Comparison of ENCODE assay signal across 18 cellular contexts in the genomic region with DNA sequence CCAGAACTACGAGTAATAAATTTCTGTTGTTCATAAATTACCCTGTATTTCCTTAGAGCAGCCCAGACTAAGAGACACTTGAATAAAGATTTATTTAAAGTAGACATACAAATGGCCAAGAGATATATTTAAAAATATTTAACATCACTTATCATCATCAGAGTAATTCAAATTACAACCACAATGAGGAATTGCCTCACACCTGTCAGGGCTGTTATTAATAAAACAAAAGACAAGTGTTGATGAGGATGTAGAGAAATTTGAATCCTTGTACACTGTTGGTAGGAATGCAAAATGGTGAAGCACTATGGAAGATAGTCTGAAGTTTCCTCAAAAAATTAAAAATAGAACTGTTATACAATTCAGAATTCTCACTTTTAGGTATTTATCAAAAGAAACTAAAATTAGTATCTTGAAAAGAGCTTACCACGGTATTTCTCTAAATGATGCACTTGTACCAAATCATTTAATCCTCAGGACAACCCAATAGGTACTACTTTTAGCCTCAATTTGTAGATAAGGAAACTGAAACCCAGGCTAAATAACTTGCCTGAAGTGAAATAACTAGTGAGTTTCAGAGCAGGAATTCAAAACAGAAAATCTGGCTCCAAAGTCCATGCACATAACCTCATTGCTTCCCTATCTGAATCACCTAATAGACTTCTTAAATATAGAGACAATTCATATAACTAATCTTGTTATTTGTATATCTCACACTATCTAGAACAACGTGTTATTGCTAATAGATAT.
A peak's percentile ranks its signal among the peaks of the same experiment; 100 is the strongest.
DNase-seq lines count a peak whose midpoint lies in the region; ATAC-seq and TF ChIP-seq lines count a peak whose summit lies in the region.
"Had no signal": no experiment of that assay in that cellular context is flagged by ENCODE, and none has a peak within 500 bp of the region (broad histone marks: within the 10 kb centered on the region; RNA-seq: fewer than 3 reads in every experiment).

No MANE protein-coding gene starts in this region.

- H4K8ac ChIP-seq in trophoblast cell (ENCODE audit: low read depth, low read length) = no peak overlapping the region

- H3K4me1 ChIP-seq in trophoblast cell (ENCODE audit: control insufficient read depth in 1 of 2, insufficient read depth in 2 of 2, low read length in 2 of 2) = no peaks in the 10 kb centered on the region

- H3K4me1 Mint-ChIP-seq in activated T-helper 17 cell treated with anti-CD3 and anti-CD28 coated beads, Interleukin-2, amount 50 U/mL, for 72 hours = peaks cover 6% of the 10 kb centered on the region
- H3K4me1 Mint-ChIP-seq in HFFc6 (ENCODE audit: low read depth) = peaks cover 24% of the 10 kb centered on the region

- no peaks in the 10 kb centered on the region for H3K79me1 ChIP-seq in trophoblast cell (ENCODE audit: low read length)

- H3K36me3 ChIP-seq in trophoblast cell (ENCODE audit: control insufficient read depth in 1 of 2, insufficient read depth in 2 of 2, low read length in 2 of 2) = no peaks in the 10 kb centered on the region
- H3K36me3 ChIP-seq: SJSA1 had no signal

- DNase-seq in left colon = no peak
- peak; percentile 5 to 32 for DNase-seq in trophoblast cell
- DNase-seq in HFFc6 = no peak
- DNase-seq in SKM-1 (lab: John Stamatoyannopoulos, UW; ENCODE audit: unreplicated experiment) = no peak
- DNase-seq: Calu3; CD4-positive, alpha-beta memory T cell; GOT3; MV-4-11; NCI-H1417; NCI-H187 treated with DMSO at 0.1 percent for 48 hours; NCI-H446 treated with DMSO at 0.1 percent for 48 hours; NCI-H748 treated with DMSO at 0.1 percent for 48 hours; PC-9 had no signal

- H2AFZ ChIP-seq in trophoblast cell (ENCODE audit: insufficient read depth, low read length, poor library complexity) = no peak overlapping the region
- H2AFZ ChIP-seq: PC-9 had no signal

- H3K27me3 Mint-ChIP-seq in activated T-helper 17 cell treated with anti-CD3 and anti-CD28 coated beads, Interleukin-2, amount 50 U/mL, for 72 hours = no peaks in the 10 kb centered on the region
- H3K27me3 Mint-ChIP-seq in HFFc6 (ENCODE audit: insufficient read depth) = no peaks in the 10 kb centered on the region
- H3K27me3 Mint-ChIP-seq: CD4-positive, alpha-beta memory T cell had no signal

- H3K9ac ChIP-seq in trophoblast cell (ENCODE audit: low read length) = no peak overlapping the region

- peaks cover 1% of the 10 kb centered on the region for H3K9me3 Mint-ChIP-seq in activated T-helper 17 cell treated with anti-CD3 and anti-CD28 coated beads, Interleukin-2, amount 50 U/mL, for 72 hours
- no peaks in the 10 kb centered on the region for H3K9me3 Mint-ChIP-seq in HFFc6

- no peaks in the 10 kb centered on the region for H3K9me3 ChIP-seq in trophoblast cell (ENCODE audit: insufficient read depth, low read depth, low read length)
- H3K9me3 ChIP-seq: SJSA1 had no signal

- no peak overlapping the region for H3K4ac ChIP-seq in trophoblast cell (ENCODE audit: low read depth, low read length)

- ATAC-seq in HG02610 (IDR thresholded peaks at IDR 0.05; ENCODE audit: unreplicated experiment) (peak; percentile 60), left colon (peak; percentile 83), GM19452 (IDR thresholded peaks at IDR 0.05; ENCODE audit: unreplicated experiment) (no peak), HG02981 (IDR thresholded peaks at IDR 0.05; ENCODE audit: unreplicated experiment) (no peak)
- peak; percentile 31 for ATAC-seq in activated T-helper 17 cell treated with anti-CD3 and anti-CD28 coated beads, Interleukin-2, amount 50 U/mL, for 72 hours (replicated peaks)

- no peak overlapping the region for H4K12ac ChIP-seq in trophoblast cell (ENCODE audit: low read depth, low read length)

- no CpG with 5 or more reads among the region's 3 CpGs for WGBS in trophoblast cell (ENCODE audit: extremely low coverage, insufficient coverage, insufficient read length)

- H3K23ac ChIP-seq in trophoblast cell (ENCODE audit: low read length) = no peak overlapping the region

- H3K27me3 ChIP-seq in trophoblast cell (ENCODE audit: insufficient read depth, low read length) = no peaks in the 10 kb centered on the region
- H3K27me3 ChIP-seq: SJSA1 had no signal

- no peak overlapping the region for H2BK5ac ChIP-seq in trophoblast cell (ENCODE audit: low read depth, low read length, poor library complexity)

- H4K91ac ChIP-seq in trophoblast cell (ENCODE audit: low read depth, low read length) = no peak overlapping the region

- H2BK12ac ChIP-seq in trophoblast cell (ENCODE audit: low read length) = no peak overlapping the region

- H3K4me2 ChIP-seq in trophoblast cell (ENCODE audit: low read length) = no peak overlapping the region
- H3K4me2 ChIP-seq: PC-9 had no signal

- H2AK5ac ChIP-seq in trophoblast cell (ENCODE audit: low read length) = no peak overlapping the region

- H2BK120ac ChIP-seq in trophoblast cell (ENCODE audit: insufficient read depth, low read length, poor library complexity) = no peak overlapping the region

- TF ChIP-seq CTCF in HFFc6 (IDR thresholded peaks at IDR 0.05) = no peak

- H3K4me3 Mint-ChIP-seq in activated T-helper 17 cell treated with anti-CD3 and anti-CD28 coated beads, Interleukin-2, amount 50 U/mL, for 72 hours = no peak overlapping the region
- H3K4me3 Mint-ChIP-seq in HFFc6 = no peak overlapping the region

- intact Hi-C loops in left colon (cut with DNase I, micrococcal nuclease) = no loop called here

- no peak overlapping the region for H3K18ac ChIP-seq in trophoblast cell (ENCODE audit: low read length)

- H3K79me2 ChIP-seq in trophoblast cell (ENCODE audit: control insufficient read depth, insufficient read depth, low read length, poor library complexity) = no peaks in the 10 kb centered on the region

- H3K36me3 Mint-ChIP-seq in activated T-helper 17 cell treated with anti-CD3 and anti-CD28 coated beads, Interleukin-2, amount 50 U/mL, for 72 hours (ENCODE audit: low read depth) = peaks cover 23% of the 10 kb centered on the region
- no peaks in the 10 kb centered on the region; the same call in 1 of the 2 replicates for H3K36me3 Mint-ChIP-seq in HFFc6 (ENCODE audit: low read depth)

- H3K4me3 ChIP-seq in trophoblast cell (ENCODE audit: low read depth, low read length) = no peak overlapping the region
- H3K4me3 ChIP-seq: PC-9, SJSA1 had no signal

- H3K14ac ChIP-seq in trophoblast cell (ENCODE audit: low read length) = no peak overlapping the region

- no peak overlapping the region for H3K27ac ChIP-seq in trophoblast cell (ENCODE audit: low read depth, low read length)
- H3K27ac ChIP-seq: PC-9, SJSA1 had no signal

- H3K27ac Mint-ChIP-seq in activated T-helper 17 cell treated with anti-CD3 and anti-CD28 coated beads, Interleukin-2, amount 50 U/mL, for 72 hours = no peak overlapping the region
- no peak overlapping the region for H3K27ac Mint-ChIP-seq in HFFc6

Comparison
In these comparisons a context has a peak if more than half of its experiments do, and no peak if none do; other contexts are left out.
1. ATAC-seq: peak in HG02610 (single experiment), activated T-helper 17 cell treated with anti-CD3 and anti-CD28 coated beads, Interleukin-2, amount 50 U/mL, for 72 hours (single experiment) and left colon (single experiment); none in GM19452 (single experiment) and HG02981 (single experiment).
2. DNase-seq: peak in trophoblast cell (2 of 2); none in left colon (0 of 2), HFFc6 (single experiment) and SKM-1 (single experiment).